9 cellular contexts compared by ENCODE assay signal in genomic region chr7:140624903-140625558, GRCh38. TPM values are rescaled to one million over a fixed set of nuclear protein-coding genes. Genes with fewer than 3 reads are reported as not detected.
DNase-seq lines count a peak whose midpoint lies in the region; ATAC-seq and TF ChIP-seq lines count a peak whose summit lies in the region.
"Not testable (repeated sequence)": the region's sequence is repeated elsewhere in the genome, so short reads cannot be mapped to it uniquely, and the experiment has no call there.
"Had no signal": no experiment of that assay in that cellular context is flagged by ENCODE, and none has a peak within 500 bp of the region (broad histone marks: within the 10 kb centered on the region; RNA-seq: fewer than 3 reads in every experiment).

No MANE protein-coding gene starts in this region.

- not testable (repeated sequence) for H3K9me3 ChIP-seq in RWPE2 (ENCODE audit: severe bottlenecking); esophagus muscularis mucosa; heart right ventricle; muscle layer of colon (ENCODE audit: low read length); psoas muscle; transverse colon

- DNase-seq in GM23338 (ENCODE audit: low spot score); RWPE2 (ENCODE audit: low spot score); esophagus muscularis mucosa (ENCODE audit: extremely low spot score); heart right ventricle; transverse colon: not testable (repeated sequence)
- peak in 1 of 2 donors; percentile 36 for DNase-seq in psoas muscle

- H3F3A ChIP-seq in GM23338 (replicated peaks; ENCODE audit: low read depth): not testable (repeated sequence)

- H4K20me1 ChIP-seq in GM23338 (replicated peaks; ENCODE audit: insufficient read depth): not testable (repeated sequence)

- not testable (repeated sequence) for H3K36me3 Mint-ChIP-seq in GM23338 (ENCODE audit: low read depth)
- peaks cover 58% of the 10 kb centered on the region for H3K36me3 Mint-ChIP-seq in brain

- not testable (repeated sequence) for ATAC-seq in GM23338; RWPE2 (ENCODE audit: low read depth); heart right ventricle; psoas muscle

- not testable (repeated sequence) for H3K9me2 ChIP-seq in GM23338 (ENCODE audit: insufficient read depth)

- in situ Hi-C loops in transverse colon (cut with MboI; ENCODE audit: low pct_ligation_motif_present in 1 of 4, low pct_unique_long_range_greater_than_20kb in 1 of 4, low sequenced_read_pairs in 3 of 4): not testable (repeated sequence)

- not testable (repeated sequence) for H3K27me3 ChIP-seq in GM23338 (ENCODE audit: insufficient read depth); RWPE2 (ENCODE audit: insufficient read depth, poor library complexity, severe bottlenecking); esophagus muscularis mucosa; heart right ventricle; muscle layer of colon (ENCODE audit: control insufficient read depth in 1 of 2, insufficient read depth in 2 of 2, low read length in 2 of 2); psoas muscle (ENCODE audit: insufficient read depth in 3 of 3, low read length in 2 of 3); transverse colon

- not testable (repeated sequence) for H3K4me2 ChIP-seq in GM23338

- not testable (repeated sequence) for H3K4me3 ChIP-seq in GM23338; RWPE2 (ENCODE audit: severe bottlenecking); esophagus muscularis mucosa; heart right ventricle; muscle layer of colon (ENCODE audit: low read depth in 1 of 2, low read length in 2 of 2); psoas muscle; transverse colon

- not testable (repeated sequence) for H3K27ac Mint-ChIP-seq in GM23338
- peak overlapping the region in 4 of 5 experiments; percentile 33 to 98 (median 83) for H3K27ac Mint-ChIP-seq in brain

- not testable (repeated sequence) for TF ChIP-seq CTCF in GM23338 (conservative IDR thresholded peaks at IDR 0.05; ENCODE audit: low read depth in 2 of 2); RWPE2 (IDR thresholded peaks at IDR 0.05; ENCODE audit: poor library complexity, severe bottlenecking); brain (conservative IDR thresholded peaks at IDR 0.05); esophagus muscularis mucosa (IDR thresholded peaks at IDR 0.05); heart right ventricle (IDR thresholded peaks at IDR 0.05); psoas muscle (IDR thresholded peaks at IDR 0.05); transverse colon (IDR thresholded peaks at IDR 0.05)

- peaks cover 12% of the 10 kb centered on the region for H3K4me1 ChIP-seq in GM23338 (ENCODE audit: insufficient read depth)
- peaks cover 21% of the 10 kb centered on the region for H3K4me1 ChIP-seq in RWPE2 (ENCODE audit: insufficient read depth, poor library complexity, severe bottlenecking)
- H3K4me1 ChIP-seq in esophagus muscularis mucosa: peaks cover 37 to 95% (median 92%) of the 10 kb centered on the region in 4 donors
- peaks cover 8 to 79% (median 45%) of the 10 kb centered on the region in 9 donors for H3K4me1 ChIP-seq in heart right ventricle
- peaks cover 28% of the 10 kb centered on the region for H3K4me1 ChIP-seq in muscle layer of colon (ENCODE audit: insufficient read depth, low read length)
- not testable (repeated sequence) for H3K4me1 ChIP-seq in psoas muscle
- peaks cover 0 to 25% (median 6%) of the 10 kb centered on the region in 4 donors for H3K4me1 ChIP-seq in transverse colon

- TF ChIP-seq EP300 in esophagus muscularis mucosa (IDR thresholded peaks at IDR 0.05); transverse colon (IDR thresholded peaks at IDR 0.05; ENCODE audit: low read depth): not testable (repeated sequence)

- not testable (repeated sequence) for H3K36me3 ChIP-seq in GM23338 (ENCODE audit: insufficient read depth); RWPE2 (ENCODE audit: low read depth); esophagus muscularis mucosa; heart right ventricle; muscle layer of colon (ENCODE audit: insufficient read depth, low read length); psoas muscle (ENCODE audit: insufficient read depth in 1 of 2, low read depth in 1 of 2); transverse colon

- not testable (repeated sequence) for H3K9ac ChIP-seq in muscle layer of colon (ENCODE audit: low read length)

- intact Hi-C loops in esophagus muscularis mucosa (cut with DNase I): loop anchor here (5.0 kb wide), 1 partner anchor 88 kb away; no protein-coding TSS in a partner anchor
- intact Hi-C loops in heart right ventricle (cut with DNase I); psoas muscle (cut with DNase I); transverse colon (cut with DNase I; ENCODE audit: low total_unique reads): not testable (repeated sequence)

- not testable (repeated sequence) for H2AFZ ChIP-seq in GM23338

- not testable (repeated sequence) for H3K9me3 Mint-ChIP-seq in GM23338, brain

- not testable (repeated sequence) for H3K79me2 ChIP-seq in GM23338 (replicated peaks; ENCODE audit: insufficient read depth)

- peak overlapping the region; percentile 80 for H3K27ac ChIP-seq in GM23338 (ENCODE audit: low read depth)
- H3K27ac ChIP-seq in RWPE2 (ENCODE audit: poor library complexity, severe bottlenecking): peak overlapping the region; percentile 87
- H3K27ac ChIP-seq in esophagus muscularis mucosa (replicated peaks in 1 of 4): peak overlapping the region; percentile 80 to 98 (median 84)
- peak overlapping the region in 8 of 10 donors; percentile 30 to 84 (median 74) for H3K27ac ChIP-seq in heart right ventricle
- H3K27ac ChIP-seq in muscle layer of colon (ENCODE audit: low read depth, low read length): peak overlapping the region; percentile 12
- H3K27ac ChIP-seq in psoas muscle: peak overlapping the region; percentile 60
- H3K27ac ChIP-seq in transverse colon: peak overlapping the region; percentile 21 to 81 (median 67)

- peaks cover 24% of the 10 kb centered on the region for H3K4me1 Mint-ChIP-seq in GM23338
- H3K4me1 Mint-ChIP-seq in brain: peaks cover 62% of the 10 kb centered on the region

- H3K27me3 Mint-ChIP-seq in GM23338 (ENCODE audit: insufficient read depth, low read depth, poor library complexity): peaks cover 14% of the 10 kb centered on the region
- H3K27me3 Mint-ChIP-seq in brain: not testable (repeated sequence)

- WGBS in esophagus muscularis mucosa: 91% methylated on average over 17 of the region's 17 CpGs
- 89 to 94% methylated on average over 17 of the region's 17 CpGs for WGBS in heart right ventricle, 2 donors
- WGBS in psoas muscle, 3 donors: 74 to 85% (median 77%) methylated on average over 17 of the region's 17 CpGs
- WGBS in transverse colon (ENCODE audit: low coverage in 1 of 2), 2 donors: 80 to 89% methylated on average over 9 to 17 of the region's 17 CpGs

- H3K4me3 Mint-ChIP-seq in GM23338, brain: not testable (repeated sequence)

- not testable (repeated sequence) for TF ChIP-seq POLR2A in esophagus muscularis mucosa (IDR thresholded peaks at IDR 0.05; ENCODE audit: low read depth); transverse colon (IDR thresholded peaks at IDR 0.05)

RNA-seq across cellular contexts. Expression of gene DENND2A, which starts 15.6 kb away (rescaled TPM):
- total RNA-seq in GM23338 (2014; rRNA removed; shearing (Covaris generic)): 5.6 and 10.0 TPM in 2 replicates
- 1.7 and 2.4 TPM in 2 replicates for polyA plus RNA-seq in GM23338 (2016; fragmentation: Nextera tagmentation; extraction: Ambion mirVana)
- polyA plus RNA-seq in brain (ENCODE audit: insufficient read depth, low read depth, low replicate concordance): 49.3 TPM
- total RNA-seq in esophagus muscularis mucosa: 10 to 100 TPM; 46.4 to 77.2 (median 59.2) TPM
- total RNA-seq in heart right ventricle: 10 to 100 TPM in 5 of 10 donors, 1 to 10 TPM in 5; 6.9 to 16.9 (median 10.4) TPM
- 1 to 10 TPM; 3.8 to 9.2 TPM for polyA plus RNA-seq in heart right ventricle
- 1 to 10 TPM; 3.8 to 8.7 (median 6.0) TPM for total RNA-seq in psoas muscle
- 1 to 10 TPM; 2.7 to 3.2 (median 2.7) TPM for polyA plus RNA-seq in psoas muscle
- 10 to 100 TPM in 1 of 4 donors, 1 to 10 TPM in 3; 4.1 to 19.9 (median 7.1) TPM for total RNA-seq in transverse colon
- total RNA-seq: CD4-positive, CD25-positive, alpha-beta regulatory T cell had no signal
- polyA plus RNA-seq: CD4-positive, CD25-positive, alpha-beta regulatory T cell had no signal

RNA-seq across cellular contexts. Expression of gene ADCK2, which starts 47.7 kb away (rescaled TPM):
- total RNA-seq in GM23338 (2014; rRNA removed; shearing (Covaris generic)): 11.2 and 14.4 TPM in 2 replicates
- polyA plus RNA-seq in GM23338 (2016; fragmentation: Nextera tagmentation; extraction: Ambion mirVana): 4.7 and 5.0 TPM in 2 replicates
- polyA plus RNA-seq in brain (ENCODE audit: insufficient read depth, low read depth, low replicate concordance): 45.7 TPM
- 10 to 100 TPM; 19.2 to 43.5 (median 26.8) TPM for total RNA-seq in esophagus muscularis mucosa
- total RNA-seq in heart right ventricle: 10 to 100 TPM in 2 of 10 donors, 1 to 10 TPM in 8; 6.8 to 11.4 (median 8.2) TPM
- polyA plus RNA-seq in heart right ventricle: 10 to 100 TPM in 1 of 2 donors, 1 to 10 TPM in 1; 5.6 to 10.5 TPM
- total RNA-seq in psoas muscle: 10 to 100 TPM; 10.7 to 18.1 (median 12.4) TPM
- polyA plus RNA-seq in psoas muscle: 10 to 100 TPM; 12.0 to 26.4 (median 14.2) TPM
- total RNA-seq in transverse colon: 10 to 100 TPM; 31.6 to 43.8 (median 37.4) TPM

Comparison
In these comparisons a context has a peak if more than half of its experiments do, and no peak if none do; other contexts are left out.
1. H3K27ac ChIP-seq: peak in every context shown above with its lines; median percentile 87 in RWPE2; 84 in esophagus muscularis mucosa; 80 in GM23338; 74 in heart right ventricle; 67 in transverse colon; 60 in psoas muscle; 12 in muscle layer of colon.